13 cellular contexts compared by ENCODE assay signal in the genomic region with DNA sequence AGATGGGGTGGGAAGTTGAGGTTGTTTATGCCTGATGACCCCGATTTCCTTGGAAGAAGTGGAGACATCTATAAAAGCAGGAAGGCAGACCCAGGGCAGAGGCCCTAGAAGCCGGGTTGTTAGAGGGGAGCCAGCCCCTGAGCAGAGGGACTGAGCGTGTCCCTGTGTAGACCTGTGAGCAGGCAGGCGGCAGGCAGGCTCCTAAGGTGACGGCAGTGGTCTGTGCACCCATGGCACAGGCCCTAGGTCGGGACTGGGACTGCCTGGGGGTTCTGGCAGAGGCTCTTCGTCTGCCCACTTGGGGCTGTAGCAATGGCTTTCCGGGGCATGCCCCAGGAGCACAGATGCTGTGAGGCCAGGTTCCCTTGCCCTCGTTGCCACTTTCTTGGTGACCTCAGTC. TPM values are rescaled to one million over a fixed set of nuclear protein-coding genes. Genes with fewer than 3 reads are reported as not detected.
DNase-seq lines count a peak whose midpoint lies in the region; ATAC-seq and TF ChIP-seq lines count a peak whose summit lies in the region.
"Had no signal": no experiment of that assay in that cellular context is flagged by ENCODE, and none has a peak within 500 bp of the region (broad histone marks: within the 10 kb centered on the region; RNA-seq: fewer than 3 reads in every experiment).

No MANE protein-coding gene starts in this region.

- H3K4me3 ChIP-seq in RWPE2 (ENCODE audit: severe bottlenecking): no peak overlapping the region
- no peak overlapping the region for H3K4me3 ChIP-seq in tibial nerve
- no peak overlapping the region for H3K4me3 ChIP-seq in lower leg skin (ENCODE audit: low read depth, poor library complexity, severe bottlenecking)
- H3K4me3 ChIP-seq in MG63: no peak overlapping the region

- TF ChIP-seq CTCF in RWPE2 (IDR thresholded peaks at IDR 0.05; ENCODE audit: poor library complexity, severe bottlenecking): no peak
- no peak for TF ChIP-seq CTCF in tibial nerve (IDR thresholded peaks at IDR 0.05)
- no peak for TF ChIP-seq CTCF in lower leg skin (IDR thresholded peaks at IDR 0.05)

- H3K4me1 Mint-ChIP-seq in dendritic cell treated with granulocyte-macrophage colony-stimulating factor and Interleukin-4, amounts not matched to agents 40 ng/mL and 50 ng/mL, for 4 days (ENCODE audit: low read depth): peaks cover 62% of the 10 kb centered on the region
- peaks cover 60 to 98% (median 87%) of the 10 kb centered on the region in 3 donors for H3K4me1 Mint-ChIP-seq in naive B cell
- peaks cover 34% of the 10 kb centered on the region for H3K4me1 Mint-ChIP-seq in activated T-cell treated with anti-CD3 and anti-CD28 coated beads, Interleukin-2, amount 50 U/mL, for 4 hours (ENCODE audit: low read depth)

- no peaks in the 10 kb centered on the region for H3K27me3 Mint-ChIP-seq in dendritic cell treated with granulocyte-macrophage colony-stimulating factor and Interleukin-4, amounts not matched to agents 40 ng/mL and 50 ng/mL, for 4 days
- no peaks in the 10 kb centered on the region for H3K27me3 Mint-ChIP-seq in naive B cell
- no peaks in the 10 kb centered on the region for H3K27me3 Mint-ChIP-seq in activated T-cell treated with anti-CD3 and anti-CD28 coated beads, Interleukin-2, amount 50 U/mL, for 4 hours (ENCODE audit: low read depth)

- no peaks in the 10 kb centered on the region for H3K27me3 ChIP-seq in RWPE2 (ENCODE audit: insufficient read depth, poor library complexity, severe bottlenecking)
- no peaks in the 10 kb centered on the region for H3K27me3 ChIP-seq in tibial nerve
- H3K27me3 ChIP-seq in MG63: no peaks in the 10 kb centered on the region

- TF ChIP-seq POLR2A in tibial nerve (IDR thresholded peaks at IDR 0.05) (no peak), lower leg skin (IDR thresholded peaks at IDR 0.05) (no peak)

- peak overlapping the region; percentile 68 for H3K27ac Mint-ChIP-seq in dendritic cell treated with granulocyte-macrophage colony-stimulating factor and Interleukin-4, amounts not matched to agents 40 ng/mL and 50 ng/mL, for 4 days
- peak overlapping the region; percentile 74 to 99 (median 94) for H3K27ac Mint-ChIP-seq in naive B cell

- peaks cover 37% of the 10 kb centered on the region for H3K36me3 Mint-ChIP-seq in dendritic cell treated with granulocyte-macrophage colony-stimulating factor and Interleukin-4, amounts not matched to agents 40 ng/mL and 50 ng/mL, for 4 days (ENCODE audit: low read depth)
- H3K36me3 Mint-ChIP-seq in naive B cell: peaks cover 11 to 19% of the 10 kb centered on the region in 2 donors
- peaks cover 9% of the 10 kb centered on the region for H3K36me3 Mint-ChIP-seq in activated T-cell treated with anti-CD3 and anti-CD28 coated beads, Interleukin-2, amount 50 U/mL, for 4 hours (ENCODE audit: insufficient read depth)

- H3K4me1 ChIP-seq in RWPE2 (ENCODE audit: insufficient read depth, poor library complexity, severe bottlenecking): peaks cover 54% of the 10 kb centered on the region
- H3K4me1 ChIP-seq in tibial nerve: peaks cover 0 to 43% (median 33%) of the 10 kb centered on the region in 4 donors

- intact Hi-C loops in dendritic cell treated with granulocyte-macrophage colony-stimulating factor and Interleukin-4, amounts not matched to agents 40 ng/mL and 50 ng/mL, for 4 days (cut with micrococcal nuclease): no loop called here
- intact Hi-C loops in lower leg skin (cut with DNase I; ENCODE audit: low total_unique reads): no loop called here

- no peak overlapping the region for H3K4me3 Mint-ChIP-seq in dendritic cell treated with granulocyte-macrophage colony-stimulating factor and Interleukin-4, amounts not matched to agents 40 ng/mL and 50 ng/mL, for 4 days
- H3K4me3 Mint-ChIP-seq in naive B cell: peak overlapping the region; percentile 7 to 90 (median 78)
- H3K4me3 Mint-ChIP-seq in activated T-cell treated with anti-CD3 and anti-CD28 coated beads, Interleukin-2, amount 50 U/mL, for 4 hours: no peak overlapping the region
- H3K4me3 Mint-ChIP-seq: activated T-cell treated with anti-CD3 and anti-CD28 coated beads, Interleukin-2, amount 50 U/mL, for 72 hours; nephron had no signal

- H3K36me3 ChIP-seq in RWPE2 (ENCODE audit: low read depth) (peaks cover 91% of the 10 kb centered on the region), tibial nerve (peaks cover 0 to 31% (median 0%) of the 10 kb centered on the region in 3 donors), MG63 (peaks cover 54% of the 10 kb centered on the region)

- TF ChIP-seq EP300 in tibial nerve (IDR thresholded peaks at IDR 0.05): no peak

- H3K9me3 ChIP-seq in RWPE2 (ENCODE audit: severe bottlenecking) (no peaks in the 10 kb centered on the region), tibial nerve (no peaks in the 10 kb centered on the region), MG63 (no peaks in the 10 kb centered on the region)

- H3K9me3 Mint-ChIP-seq in dendritic cell treated with granulocyte-macrophage colony-stimulating factor and Interleukin-4, amounts not matched to agents 40 ng/mL and 50 ng/mL, for 4 days: no peaks in the 10 kb centered on the region
- no peaks in the 10 kb centered on the region for H3K9me3 Mint-ChIP-seq in naive B cell
- H3K9me3 Mint-ChIP-seq in activated T-cell treated with anti-CD3 and anti-CD28 coated beads, Interleukin-2, amount 50 U/mL, for 4 hours: no peaks in the 10 kb centered on the region
- H3K9me3 Mint-ChIP-seq: activated T-cell treated with anti-CD3 and anti-CD28 coated beads, Interleukin-2, amount 50 U/mL, for 72 hours; nephron had no signal

- 81 to 85% methylated on average over 8 to 9 of the region's 9 CpGs for WGBS in tibial nerve, 2 donors
- 78 to 79% methylated on average over 9 of the region's 9 CpGs for WGBS in lower leg skin, 2 donors

- DNase-seq in RWPE2 (ENCODE audit: low spot score): no peak
- DNase-seq in naive B cell: no peak
- no peak for DNase-seq in tibial nerve (ENCODE audit: low spot score in 2 of 2)
- no peak for DNase-seq in lower leg skin (ENCODE audit: low spot score in 2 of 2)
- no peak for DNase-seq in MG63
- no peak for DNase-seq in activated T-cell treated with anti-CD3 and anti-CD28 coated beads, Interleukin-2, amount 50 U/mL, for 4 hours
- DNase-seq: activated CD4-positive, alpha-beta T cell treated with anti-CD3 and anti-CD28 coated beads for 1 hour; activated T-cell treated with anti-CD3 and anti-CD28 coated beads, Interleukin-2, amount 50 U/mL, for 72 hours; NCI-H1694; stimulated activated CD4-positive, alpha-beta T cell treated with anti-CD3 and anti-CD28 coated beads, Interleukin-15, amount 100 ng/mL, for 24 hours; stimulated activated naive CD4-positive, alpha-beta T cell had no signal

- ATAC-seq in RWPE2 (ENCODE audit: low read depth) (peak; percentile 1; the same call in 2 of the 3 replicates), naive B cell (ENCODE audit: low read depth in 2 of 2) (no peak)
- ATAC-seq in activated T-cell treated with anti-CD3 and anti-CD28 coated beads, Interleukin-2, amount 50 U/mL, for 4 hours: no peak
- ATAC-seq: activated T-cell treated with anti-CD3 and anti-CD28 coated beads, Interleukin-2, amount 50 U/mL, for 72 hours had no signal

- H3K27ac ChIP-seq in RWPE2 (ENCODE audit: poor library complexity, severe bottlenecking): peak overlapping the region; percentile 98
- peak overlapping the region in 3 of 4 donors; percentile 68 to 72 (median 70) for H3K27ac ChIP-seq in tibial nerve

RNA-seq across cellular contexts. Expression of a gene that starts 9.9 kb away (rescaled TPM):
- polyA plus RNA-seq in naive B cell (ENCODE audit: low read depth in 6 of 6): 100 to 1,000 TPM in 4 of 6 donors, 10 to 100 TPM in 2; 96.8 to 172 (median 103) TPM
- total RNA-seq in tibial nerve (100 to 1,000 TPM in 1 of 4 donors, 10 to 100 TPM in 3; 43.1 to 104 (median 59.0) TPM), lower leg skin (100 to 1,000 TPM in 3 of 4 donors, 10 to 100 TPM in 1; 89.2 to 151 (median 106) TPM)
- total RNA-seq in MG63 (2014; rRNA removed; shearing (Covaris generic); ENCODE audit: low replicate concordance): 3.7 and 19.0 TPM in 2 replicates
- total RNA-seq in activated T-cell treated with anti-CD3 and anti-CD28 coated beads, Interleukin-2, amount 50 U/mL, for 4 hours: 1 to 10 TPM; 4.7 to 8.2 (median 7.7) TPM

RNA-seq across cellular contexts. Expression of a gene that starts 22.7 kb away (rescaled TPM):
- 100 to 1,000 TPM; 204 to 259 (median 235) TPM for polyA plus RNA-seq in naive B cell (ENCODE audit: low read depth in 6 of 6)
- 10 to 100 TPM; 27.5 to 48.1 (median 37.8) TPM for total RNA-seq in tibial nerve
- 10 to 100 TPM in 3 of 4 donors, 1 to 10 TPM in 1; 10.0 to 32.2 (median 22.9) TPM for total RNA-seq in lower leg skin
- total RNA-seq in MG63 (2014; rRNA removed; shearing (Covaris generic); ENCODE audit: low replicate concordance): 48.7 and 158 TPM in 2 replicates
- total RNA-seq in activated T-cell treated with anti-CD3 and anti-CD28 coated beads, Interleukin-2, amount 50 U/mL, for 4 hours: 100 to 1,000 TPM; 130 to 158 (median 151) TPM

RNA-seq across cellular contexts. Expression of a gene that starts 23.0 kb away (rescaled TPM):
- 1 to 10 TPM in 4 of 6 donors, under 1 TPM in 2; 0.70 to 2.1 (median 1.3) TPM for polyA plus RNA-seq in naive B cell (ENCODE audit: low read depth in 6 of 6)
- total RNA-seq in tibial nerve (1 to 10 TPM; 1.4 to 6.9 (median 4.9) TPM), lower leg skin (1 to 10 TPM; 2.6 to 5.5 (median 3.9) TPM)
- 0.86 and 6.4 TPM in 2 replicates for total RNA-seq in MG63 (2014; rRNA removed; shearing (Covaris generic); ENCODE audit: low replicate concordance)
- total RNA-seq in activated T-cell treated with anti-CD3 and anti-CD28 coated beads, Interleukin-2, amount 50 U/mL, for 4 hours: 10 to 100 TPM; 11.4 to 12.9 (median 11.9) TPM

RNA-seq across cellular contexts. Expression of a gene that starts 38.3 kb away (rescaled TPM):
- polyA plus RNA-seq in naive B cell (ENCODE audit: low read depth in 6 of 6): 1 to 10 TPM in 1 of 6 donors, under 1 TPM in 3, not detected in 2; 0.11 to 1.4 (median 0.34) TPM
- total RNA-seq in tibial nerve (under 1 TPM in 1 of 4 donors, not detected in 3; 0.60 TPM), lower leg skin (under 1 TPM in 1 of 4 donors, not detected in 3; 0.63 TPM)
- total RNA-seq in MG63 (2014; rRNA removed; shearing (Covaris generic); ENCODE audit: low replicate concordance): 0.07 TPM in 1 of 2 replicates, not detected in the other
- under 1 TPM in 2 of 3 donors, not detected in 1; 0.19 to 0.95 TPM for total RNA-seq in activated T-cell treated with anti-CD3 and anti-CD28 coated beads, Interleukin-2, amount 50 U/mL, for 4 hours

RNA-seq across cellular contexts. Expression of a gene that starts 54.5 kb away (rescaled TPM):
- 10 to 100 TPM; 33.6 to 80.2 (median 54.1) TPM for polyA plus RNA-seq in naive B cell (ENCODE audit: low read depth in 6 of 6)
- 10 to 100 TPM; 70.1 to 90.0 (median 74.6) TPM for total RNA-seq in tibial nerve
- total RNA-seq in lower leg skin: 10 to 100 TPM; 49.8 to 66.8 (median 58.4) TPM
- total RNA-seq in MG63 (2014; rRNA removed; shearing (Covaris generic); ENCODE audit: low replicate concordance): 83.1 and 134 TPM in 2 replicates
- total RNA-seq in activated T-cell treated with anti-CD3 and anti-CD28 coated beads, Interleukin-2, amount 50 U/mL, for 4 hours: 10 to 100 TPM; 36.9 to 38.0 (median 37.1) TPM

Comparison
In these comparisons a context has a peak if more than half of its experiments do, and no peak if none do; other contexts are left out.
1. H3K4me3 Mint-ChIP-seq: peak in naive B cell (8 of 8); none in dendritic cell treated with granulocyte-macrophage colony-stimulating factor and Interleukin-4, amounts not matched to agents 40 ng/mL and 50 ng/mL, for 4 days (single experiment) and activated T-cell treated with anti-CD3 and anti-CD28 coated beads, Interleukin-2, amount 50 U/mL, for 4 hours (single experiment).